1 cellular context compared by ENCODE assay signal in genomic region chr2:157894694-157895450, GRCh38.
TF ChIP-seq lines count a peak whose summit lies in the region.

No MANE protein-coding gene starts in this region.

TF ChIP-seq in HEK293, 187 proteins besides CTCF, POLR2A, EP300 and RAD21 (continued from another document):
- TF ChIP-seq ZBTB21 (tag by site-specific recombination; IDR thresholded peaks at IDR 0.05) (no peak), KLF8 (tag by site-specific recombination; IDR thresholded peaks at IDR 0.05) (no peak)
